ENCODE assay signal across 8 cellular contexts in the genomic region with DNA sequence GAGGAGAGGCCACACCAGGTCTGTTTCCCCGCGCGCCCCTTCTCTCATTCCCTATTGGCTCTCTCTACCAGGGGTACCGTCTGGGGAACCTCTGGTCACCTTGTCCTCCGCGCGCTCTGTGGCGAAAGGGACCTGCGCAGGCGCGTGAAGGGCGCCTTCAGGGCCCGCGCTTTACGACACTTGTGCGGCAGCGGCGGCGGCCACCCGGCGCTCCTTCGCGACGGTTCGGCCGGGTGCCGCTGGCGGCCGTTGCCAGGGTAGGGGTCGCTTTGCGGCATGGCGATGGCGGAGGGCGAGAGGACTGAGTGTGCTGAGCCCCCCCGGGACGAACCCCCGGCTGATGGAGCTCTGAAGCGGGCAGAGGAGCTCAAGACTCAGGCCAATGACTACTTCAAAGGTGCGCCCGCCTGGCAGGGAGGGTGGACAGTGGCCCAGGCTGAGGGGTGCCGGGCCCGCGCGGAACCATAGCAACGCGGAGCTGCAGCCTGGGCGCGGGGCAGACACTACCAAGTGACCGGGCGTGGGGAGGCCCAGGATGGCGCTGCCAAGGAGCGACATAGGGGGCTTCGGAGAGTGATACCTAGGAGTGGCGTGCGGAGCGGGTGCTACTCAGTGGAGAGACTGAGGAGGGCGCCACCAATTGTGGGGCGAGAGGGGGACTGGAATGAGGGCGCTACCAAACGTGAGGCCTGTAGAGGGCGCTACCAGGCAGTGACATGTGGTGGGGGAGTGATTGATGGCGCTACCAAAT. TPM values are rescaled to one million over a fixed set of nuclear protein-coding genes. Genes with fewer than 3 reads are reported as not detected.
A peak's percentile ranks its signal among the peaks of the same experiment; 100 is the strongest.
DNase-seq lines count a peak whose midpoint lies in the region; ATAC-seq and TF ChIP-seq lines count a peak whose summit lies in the region.

A gene with protein sequence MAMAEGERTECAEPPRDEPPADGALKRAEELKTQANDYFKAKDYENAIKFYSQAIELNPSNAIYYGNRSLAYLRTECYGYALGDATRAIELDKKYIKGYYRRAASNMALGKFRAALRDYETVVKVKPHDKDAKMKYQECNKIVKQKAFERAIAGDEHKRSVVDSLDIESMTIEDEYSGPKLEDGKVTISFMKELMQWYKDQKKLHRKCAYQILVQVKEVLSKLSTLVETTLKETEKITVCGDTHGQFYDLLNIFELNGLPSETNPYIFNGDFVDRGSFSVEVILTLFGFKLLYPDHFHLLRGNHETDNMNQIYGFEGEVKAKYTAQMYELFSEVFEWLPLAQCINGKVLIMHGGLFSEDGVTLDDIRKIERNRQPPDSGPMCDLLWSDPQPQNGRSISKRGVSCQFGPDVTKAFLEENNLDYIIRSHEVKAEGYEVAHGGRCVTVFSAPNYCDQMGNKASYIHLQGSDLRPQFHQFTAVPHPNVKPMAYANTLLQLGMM (plus strand): TSS at position 267 of the 751 bp plus-strand sequence. CDS start 10 bp downstream, at position 277.

- intact Hi-C loops in adrenal gland (cut with DNase I): no loop called here
- intact Hi-C loops in heart right ventricle (cut with DNase I): loop anchor here in 4 of 10 donors (1.0 to 5.0 kb wide), 3 partner anchors 45 to 65 kb away; no protein-coding TSS in a partner anchor
- intact Hi-C loops in posterior vena cava (cut with DNase I): no loop called here

- H3K4me3 ChIP-seq in GM12864 (ENCODE audit: low read depth, low read length) (peak within 1 kb of the TSS; percentile 91), adrenal gland (peak within 1 kb of the TSS; percentile 51 to 93 (median 70)), heart right ventricle (peak within 1 kb of the TSS; percentile 70 to 100 (median 95)), upper lobe of left lung (peak within 1 kb of the TSS; percentile 71 to 99 (median 94))

- ATAC-seq in HG02759 (IDR thresholded peaks at IDR 0.05; ENCODE audit: unreplicated experiment) (peak; percentile 68), heart right ventricle (peak; percentile 84 to 89 (median 86)), upper lobe of left lung (ENCODE audit: low FRiP score in 2 of 2) (peak; percentile 90 to 96)

- 0 to 1% (median 0%) methylated on average over 20 to 62 of the region's 62 CpGs for WGBS in adrenal gland, 4 donors
- WGBS in heart right ventricle, 2 donors: 0% methylated on average over 62 of the region's 62 CpGs
- 1% methylated on average over 14 to 31 of the region's 62 CpGs for WGBS in upper lobe of left lung, 2 donors

- H3K36me3 ChIP-seq in adrenal gland (replicated peaks in 1 of 2): no peaks in the 10 kb centered on the region
- H3K36me3 ChIP-seq in heart right ventricle: peaks cover 0 to 10% (median 0%) of the 10 kb centered on the region in 9 donors
- peaks cover 0 to 3% (median under 1%) of the 10 kb centered on the region in 4 donors for H3K36me3 ChIP-seq in upper lobe of left lung

- TF ChIP-seq EP300 in upper lobe of left lung (IDR thresholded peaks at IDR 0.05): no peak

- TF ChIP-seq POLR2A in adrenal gland (IDR thresholded peaks at IDR 0.05) (peak; percentile 24 to 85), upper lobe of left lung (IDR thresholded peaks at IDR 0.05) (peak in 3 of 4 donors; percentile 50 to 89 (median 58))

- no peaks in the 10 kb centered on the region for H3K9me3 ChIP-seq in adrenal gland (replicated peaks in 1 of 3)
- H3K9me3 ChIP-seq in heart right ventricle: no peaks in the 10 kb centered on the region
- no peaks in the 10 kb centered on the region for H3K9me3 ChIP-seq in upper lobe of left lung

- DNase-seq in GM12864 (ENCODE audit: low read depth) (peak; percentile 81), NCI-H1436 treated with DMSO at 0.1 percent for 48 hours (lab: John Stamatoyannopoulos, UW) (peak; percentile 76), T-helper 1 cell (peak; percentile 72 to 94 (median 76)), adrenal gland (peak; percentile 90 to 95 (median 93)), heart right ventricle (peak; percentile 90 to 93), posterior vena cava (ENCODE audit: low spot score) (peak; percentile 97), upper lobe of left lung (peak; percentile 93 to 97)

- peak within 1 kb of the TSS; percentile 12 to 89 (median 64) for H3K27ac ChIP-seq in adrenal gland
- H3K27ac ChIP-seq in heart right ventricle: peak within 1 kb of the TSS; percentile 55 to 97 (median 89)
- peak within 1 kb of the TSS; percentile 83 to 93 (median 92) for H3K27ac ChIP-seq in upper lobe of left lung

- peak; percentile 97 for TF ChIP-seq CTCF in GM12864 (IDR thresholded peaks at IDR 0.05; ENCODE audit: low read depth, low read length, missing control alignments)
- peak; percentile 54 to 90 (median 74) for TF ChIP-seq CTCF in adrenal gland (IDR thresholded peaks at IDR 0.05)
- TF ChIP-seq CTCF in heart right ventricle (IDR thresholded peaks at IDR 0.05): peak; percentile 33 to 71 (median 66)
- peak; percentile 77 to 93 (median 84) for TF ChIP-seq CTCF in upper lobe of left lung (IDR thresholded peaks at IDR 0.05)

- H3K27me3 ChIP-seq in adrenal gland (no peaks in the 10 kb centered on the region), heart right ventricle (no peaks in the 10 kb centered on the region), upper lobe of left lung (no peaks in the 10 kb centered on the region)

- peaks cover 34 to 50% of the 10 kb centered on the region in 2 donors for H3K4me1 ChIP-seq in adrenal gland (replicated peaks in 1 of 2)
- peaks cover 31 to 53% (median 50%) of the 10 kb centered on the region in 9 donors for H3K4me1 ChIP-seq in heart right ventricle
- H3K4me1 ChIP-seq in upper lobe of left lung: peaks cover 41 to 59% (median 51%) of the 10 kb centered on the region in 4 donors

RNA-seq across cellular contexts. Expression of the gene that starts here (rescaled TPM):
- total RNA-seq in adrenal gland: 10 to 100 TPM; 56.3 to 97.6 (median 74.4) TPM
- polyA plus RNA-seq in adrenal gland: 100 to 1,000 TPM in 1 of 3 donors, 10 to 100 TPM in 2; 42.3 to 135 (median 75.4) TPM
- 10 to 100 TPM; 69.9 to 89.5 (median 76.5) TPM for total RNA-seq in heart right ventricle
- polyA plus RNA-seq in heart right ventricle: 10 to 100 TPM; 51.6 to 80.3 TPM
- 10 to 100 TPM; 44.3 to 46.8 TPM for total RNA-seq in posterior vena cava
- 100 to 1,000 TPM in 1 of 6 donors, 10 to 100 TPM in 5; 54.7 to 120 (median 66.0) TPM for total RNA-seq in upper lobe of left lung

Comparison
In these comparisons a context has a peak if more than half of its experiments do, and no peak if none do; other contexts are left out.
1. Peak in every context shown above with its lines: DNase-seq, ATAC-seq, H3K4me3 ChIP-seq and H3K27ac ChIP-seq.